25 cellular contexts compared by ENCODE assay signal in the genomic region with DNA sequence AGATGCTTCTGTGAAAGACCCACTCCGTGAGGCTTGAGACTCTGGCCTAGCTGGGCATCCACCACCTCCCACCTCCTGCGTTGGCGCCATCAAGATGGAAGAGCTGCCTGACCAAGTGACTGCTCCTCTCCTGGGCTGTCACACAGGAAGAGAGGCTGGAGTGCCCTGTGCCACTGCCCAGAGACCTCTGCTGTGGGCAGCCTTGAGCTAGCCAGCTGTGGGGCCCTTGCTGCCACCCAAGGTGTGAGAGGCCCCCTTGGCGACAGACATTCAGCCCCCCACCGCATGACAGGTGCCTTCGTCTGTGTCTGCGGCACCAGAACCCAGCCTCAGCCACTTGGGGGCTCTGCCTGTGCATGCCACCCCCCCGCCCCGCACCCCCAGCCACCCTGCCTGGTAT.
"Had no signal": no experiment of that assay in that cellular context is flagged by ENCODE, and none has a peak within 500 bp of the region (broad histone marks: within the 10 kb centered on the region; RNA-seq: fewer than 3 reads in every experiment).

No MANE protein-coding gene starts in this region.

- H3K4me1 ChIP-seq: Peyer's patch, SJSA1 had no signal

- ATAC-seq: activated CD8-positive, alpha-beta T cell treated with anti-CD3 and anti-CD28 coated beads, Interleukin-2, amount 10 ng/mL, durations not matched to agents 7 days and 5 days; activated naive CD8-positive, alpha-beta T cell treated with anti-CD3 and anti-CD28 coated beads, Interleukin-2, amount 50 U/mL, for 24 hours; PC-3 had no signal

- H3K9me3 ChIP-seq: Peyer's patch, SJSA1, SK-N-SH had no signal

- H3K36me3 ChIP-seq: Peyer's patch, SJSA1 had no signal

- H3K4me2 ChIP-seq: KMS-11, SK-N-SH had no signal

- H3K4me3 ChIP-seq: Peyer's patch, SJSA1 had no signal

- DNase-seq: activated CD4-positive, alpha-beta T cell treated with anti-CD3 and anti-CD28 coated beads, Interleukin-2, amount 10 ng/mL, durations not matched to agents 7 days and 5 days; activated CD4-positive, alpha-beta T cell treated with anti-CD3 and anti-CD28 coated beads, Interleukin-2, amount 50 U/mL, for 48 hours; activated CD8-positive, alpha-beta T cell treated with anti-CD3 and anti-CD28 coated beads, Interleukin-2, amount 10 ng/mL, durations not matched to agents 7 days and 5 days; activated gamma-delta T cell treated with Interleukin-2 at 50 U/mL for 16 hours; activated naive CD4-positive, alpha-beta T cell treated with anti-CD3 and anti-CD28 coated beads, Interleukin-2, amount 10 ng/mL, durations not matched to agents 7 days and 5 days; activated naive CD8-positive, alpha-beta T cell treated with anti-CD3 and anti-CD28 coated beads, Interleukin-2, amount 50 U/mL, for 24 hours; activated T-cell treated with anti-CD3 and anti-CD28 coated beads, Interleukin-2, amount 50 U/mL, for 24 hours; anterior cingulate cortex; central memory CD4-positive, alpha-beta T cell; MM.1S; MV-4-11; NCI-H1092 treated with DMSO at 0.1 percent for 48 hours; NCI-H146; NCI-H187; NCI-H2029 treated with DMSO at 0.1 percent for 48 hours; NCI-H226; NCI-H446 treated with DMSO at 0.1 percent for 48 hours; NCI-H524; PC-3; Peyer's patch; RPMI8226; SHP77 treated with DMSO at 0.1 percent for 48 hours had no signal

- H3K27ac ChIP-seq: KMS-11, Peyer's patch, SJSA1 had no signal

- H3K27me3 ChIP-seq: Peyer's patch had no signal
